ENCODE assay signal across 10 cellular contexts in the genomic region with DNA sequence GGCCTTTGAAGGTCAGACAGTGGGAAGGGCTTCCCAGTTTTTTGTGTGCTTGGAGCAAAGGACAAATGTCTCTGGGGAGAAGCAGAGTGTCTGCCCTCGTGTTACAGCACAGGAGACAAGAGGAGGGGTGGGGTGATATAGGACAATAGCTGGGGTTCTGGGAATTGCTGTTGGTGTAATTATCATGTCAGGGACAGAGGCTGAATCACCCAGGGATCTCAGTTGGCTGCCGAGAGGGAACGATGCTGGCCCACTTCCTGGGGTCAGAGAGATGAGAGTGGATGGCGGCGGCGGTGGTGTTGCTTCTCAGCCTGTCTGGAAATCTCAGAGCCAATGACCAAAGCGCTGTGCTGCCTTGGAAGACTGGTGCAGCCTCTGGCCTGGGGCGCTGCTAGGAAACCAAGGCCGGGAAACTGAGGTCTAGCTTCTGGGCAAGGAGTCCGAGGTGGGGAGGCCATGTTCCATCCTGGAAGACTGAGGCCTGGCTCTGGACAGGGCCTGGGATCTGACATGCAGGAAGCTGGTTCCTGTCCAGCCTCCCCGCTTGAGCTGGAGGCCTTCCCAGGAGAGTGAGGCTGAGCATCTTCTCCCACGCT. TPM values are rescaled to one million over a fixed set of nuclear protein-coding genes. Genes with fewer than 3 reads are reported as not detected.
DNase-seq lines count a peak whose midpoint lies in the region; ATAC-seq and TF ChIP-seq lines count a peak whose summit lies in the region.
"Had no signal": no experiment of that assay in that cellular context is flagged by ENCODE, and none has a peak within 500 bp of the region (broad histone marks: within the 10 kb centered on the region; RNA-seq: fewer than 3 reads in every experiment).

No MANE protein-coding gene starts in this region.

- peak overlapping the region; percentile 77 for H3K4me3 Mint-ChIP-seq in activated T-cell treated with anti-CD3 and anti-CD28 coated beads, Interleukin-2, amount 50 U/mL, for 4 hours

- H2BK120ac ChIP-seq in trophoblast cell (ENCODE audit: insufficient read depth, low read length, poor library complexity) = no peak overlapping the region

- peaks cover 11% of the 10 kb centered on the region for H3K79me2 ChIP-seq in trophoblast cell (ENCODE audit: control insufficient read depth, insufficient read depth, low read length, poor library complexity)

- no peak overlapping the region for H3K14ac ChIP-seq in trophoblast cell (ENCODE audit: low read length)

- TF ChIP-seq RAD21 in liver (IDR thresholded peaks at IDR 0.05) = no peak

- no peak for TF ChIP-seq POLR2A in tibial nerve (IDR thresholded peaks at IDR 0.05)

- H4K12ac ChIP-seq in trophoblast cell (ENCODE audit: low read depth, low read length) = no peak overlapping the region

- TF ChIP-seq EP300 in tibial nerve (IDR thresholded peaks at IDR 0.05) = no peak

- no peaks in the 10 kb centered on the region for H3K27me3 ChIP-seq in adipocyte (replicated peaks; ENCODE audit: control insufficient read depth, insufficient read depth, low read length)
- no peaks in the 10 kb centered on the region for H3K27me3 ChIP-seq in liver (ENCODE audit: control insufficient read depth in 4 of 4, insufficient read depth in 4 of 4, low read length in 3 of 4)
- no peaks in the 10 kb centered on the region for H3K27me3 ChIP-seq in tibial nerve
- no peaks in the 10 kb centered on the region for H3K27me3 ChIP-seq in trophoblast cell (ENCODE audit: insufficient read depth, low read length)
- H3K27me3 ChIP-seq: body of pancreas had no signal

- ATAC-seq in activated T-cell treated with anti-CD3 and anti-CD28 coated beads, Interleukin-2, amount 50 U/mL, for 4 hours = no peak
- ATAC-seq: body of pancreas had no signal

- H3K9me3 ChIP-seq in adipocyte (ENCODE audit: control insufficient read depth, low read length) (no peaks in the 10 kb centered on the region), liver (ENCODE audit: control insufficient read depth in 4 of 4, low read length in 3 of 4) (no peaks in the 10 kb centered on the region), tibial nerve (no peaks in the 10 kb centered on the region), trophoblast cell (ENCODE audit: insufficient read depth, low read depth, low read length) (peaks cover 6% of the 10 kb centered on the region)
- H3K9me3 ChIP-seq: body of pancreas had no signal

- no peak overlapping the region for H2AFZ ChIP-seq in trophoblast cell (ENCODE audit: insufficient read depth, low read length, poor library complexity)

- H3K23ac ChIP-seq in trophoblast cell (ENCODE audit: low read length) = no peak overlapping the region

- peaks cover 19% of the 10 kb centered on the region for H3K79me1 ChIP-seq in trophoblast cell (ENCODE audit: low read length)

- H3K4me3 ChIP-seq in adipocyte (ENCODE audit: low read length) = peak overlapping the region; percentile 79
- H3K4me3 ChIP-seq in liver (ENCODE audit: low read depth in 1 of 3, low read length in 3 of 3) = no peak overlapping the region
- peak overlapping the region in 2 of 4 donors; percentile 16 to 89 for H3K4me3 ChIP-seq in tibial nerve
- H3K4me3 ChIP-seq in trophoblast cell (ENCODE audit: low read depth, low read length) = no peak overlapping the region
- H3K4me3 ChIP-seq: body of pancreas had no signal

- no peak overlapping the region for H3K4me2 ChIP-seq in trophoblast cell (ENCODE audit: low read length)

- peaks cover 18% of the 10 kb centered on the region for H3K4me1 Mint-ChIP-seq in activated T-cell treated with anti-CD3 and anti-CD28 coated beads, Interleukin-2, amount 50 U/mL, for 4 hours (ENCODE audit: low read depth)

- H3K18ac ChIP-seq in trophoblast cell (ENCODE audit: low read length) = no peak overlapping the region

- no peak overlapping the region for H4K8ac ChIP-seq in trophoblast cell (ENCODE audit: low read depth, low read length)

- no peaks in the 10 kb centered on the region for H3K36me3 Mint-ChIP-seq in activated T-cell treated with anti-CD3 and anti-CD28 coated beads, Interleukin-2, amount 50 U/mL, for 4 hours (ENCODE audit: insufficient read depth)

- no peak overlapping the region for H2AK5ac ChIP-seq in trophoblast cell (ENCODE audit: low read length)

- peaks cover 5% of the 10 kb centered on the region for H3K36me3 ChIP-seq in adipocyte (ENCODE audit: control insufficient read depth, insufficient read depth, low read length, severe bottlenecking)
- peaks cover 3 to 5% (median 4%) of the 10 kb centered on the region in 4 donors for H3K36me3 ChIP-seq in liver (ENCODE audit: control insufficient read depth in 4 of 4, insufficient read depth in 3 of 4, low read depth in 1 of 4, low read length in 3 of 4)
- H3K36me3 ChIP-seq in tibial nerve = peaks cover 0 to 16% (median under 1%) of the 10 kb centered on the region in 3 donors
- H3K36me3 ChIP-seq in trophoblast cell (ENCODE audit: control insufficient read depth in 1 of 2, insufficient read depth in 2 of 2, low read length in 2 of 2) = peaks cover 10 to 16% of the 10 kb centered on the region in 2 experiments

- no peak overlapping the region for H3K4ac ChIP-seq in trophoblast cell (ENCODE audit: low read depth, low read length)

- WGBS in liver = 84% methylated on average over 12 of the region's 12 CpGs
- 56 to 59% methylated on average over 12 of the region's 12 CpGs for WGBS in tibial nerve, 2 donors
- WGBS in trophoblast cell (ENCODE audit: extremely low coverage, insufficient coverage, insufficient read length) = no CpG with 5 or more reads among the region's 12 CpGs

- H2BK5ac ChIP-seq in trophoblast cell (ENCODE audit: low read depth, low read length, poor library complexity) = no peak overlapping the region

- H2BK12ac ChIP-seq in trophoblast cell (ENCODE audit: low read length) = no peak overlapping the region

- H3K9ac ChIP-seq in adipocyte (ENCODE audit: low read length) = peak overlapping the region; percentile 83
- no peak overlapping the region for H3K9ac ChIP-seq in liver (ENCODE audit: low read depth in 1 of 2, low read length in 2 of 2)
- H3K9ac ChIP-seq in trophoblast cell (ENCODE audit: low read length) = no peak overlapping the region

- H3K4me1 ChIP-seq in adipocyte (ENCODE audit: control insufficient read depth, insufficient read depth, low read length) (peaks cover 31% of the 10 kb centered on the region), liver (ENCODE audit: control insufficient read depth in 4 of 4, insufficient read depth in 4 of 4, low read length in 3 of 4) (peaks cover 0 to 22% (median 13%) of the 10 kb centered on the region in 4 donors), tibial nerve (peaks cover 0 to 35% (median 18%) of the 10 kb centered on the region in 4 donors), trophoblast cell (ENCODE audit: control insufficient read depth in 1 of 2, insufficient read depth in 2 of 2, low read length in 2 of 2) (peaks cover 16 to 25% of the 10 kb centered on the region in 2 experiments)

- TF ChIP-seq CTCF in liver (IDR thresholded peaks at IDR 0.05; ENCODE audit: low read depth, low read length, missing input control) (no peak), tibial nerve (IDR thresholded peaks at IDR 0.05) (no peak)

- no peak for DNase-seq in activated T-cell treated with anti-CD3 and anti-CD28 coated beads, Interleukin-2, amount 50 U/mL, for 4 hours
- DNase-seq in activated T-cell treated with anti-CD3 and anti-CD28 coated beads, Interleukin-2, amount 50 U/mL, for 1 hour = no peak
- DNase-seq in adipocyte (ENCODE audit: low read depth) (no peak), tibial nerve (ENCODE audit: low spot score in 2 of 2) (peak in 1 of 2 donors; percentile 47), trophoblast cell (no peak), NCI-H2196 treated with DMSO at 0.1 percent for 48 hours (lab: John Stamatoyannopoulos, UW; ENCODE audit: unreplicated experiment) (no peak)
- no peak for DNase-seq in stimulated activated CD8-positive, alpha-beta memory T cell treated with anti-CD3 and anti-CD28 coated beads, Interleukin-4, amount 100 ng/mL, for 48 hours

- peak overlapping the region; percentile 21 to 71 for H3K27ac ChIP-seq in liver (ENCODE audit: low read depth in 1 of 2, low read length in 2 of 2)
- peak overlapping the region in 3 of 4 donors; percentile 29 to 100 (median 87) for H3K27ac ChIP-seq in tibial nerve
- no peak overlapping the region for H3K27ac ChIP-seq in trophoblast cell (ENCODE audit: low read depth, low read length)

- H3K27me3 Mint-ChIP-seq in activated T-cell treated with anti-CD3 and anti-CD28 coated beads, Interleukin-2, amount 50 U/mL, for 4 hours (ENCODE audit: low read depth) = no peaks in the 10 kb centered on the region

- H4K91ac ChIP-seq in trophoblast cell (ENCODE audit: low read depth, low read length) = no peak overlapping the region

- no peaks in the 10 kb centered on the region for H3K9me3 Mint-ChIP-seq in activated T-cell treated with anti-CD3 and anti-CD28 coated beads, Interleukin-2, amount 50 U/mL, for 4 hours

RNA-seq across cellular contexts. Expression of gene INAFM1, which starts 1.3 kb away (rescaled TPM):
- 10 to 100 TPM in 2 of 3 donors, 1 to 10 TPM in 1; 9.9 to 10.1 (median 10.0) TPM for total RNA-seq in activated T-cell treated with anti-CD3 and anti-CD28 coated beads, Interleukin-2, amount 50 U/mL, for 4 hours
- total RNA-seq in liver (1 to 10 TPM; 1.5 to 2.0 TPM), tibial nerve (10 to 100 TPM in 3 of 4 donors, 1 to 10 TPM in 1; 9.6 to 33.9 (median 25.4) TPM)
- 1 to 10 TPM; 1.8 to 2.5 TPM for polyA plus RNA-seq in liver
- polyA plus RNA-seq in trophoblast cell (2013) = 13.7 and 14.5 TPM in 2 replicates

RNA-seq across cellular contexts. Expression of gene CCDC9, which starts 19.6 kb away (rescaled TPM):
- total RNA-seq in activated T-cell treated with anti-CD3 and anti-CD28 coated beads, Interleukin-2, amount 50 U/mL, for 4 hours = 10 to 100 TPM; 24.0 to 34.5 (median 30.4) TPM
- 1 to 10 TPM; 2.8 to 8.1 TPM for total RNA-seq in liver
- polyA plus RNA-seq in liver = 1 to 10 TPM; 1.4 to 8.0 TPM
- 10 to 100 TPM; 23.8 to 39.0 (median 32.7) TPM for total RNA-seq in tibial nerve
- 57.9 and 62.1 TPM in 2 replicates for polyA plus RNA-seq in trophoblast cell (2013)

RNA-seq across cellular contexts. Expression of gene C5AR1, which starts 33.7 kb away (rescaled TPM):
- total RNA-seq in activated T-cell treated with anti-CD3 and anti-CD28 coated beads, Interleukin-2, amount 50 U/mL, for 4 hours = under 1 TPM; 0.63 to 0.83 (median 0.68) TPM
- total RNA-seq in liver (1 to 10 TPM; 1.8 to 5.3 TPM), tibial nerve (10 to 100 TPM in 3 of 4 donors, 1 to 10 TPM in 1; 5.0 to 34.5 (median 12.7) TPM)
- 1 to 10 TPM; 2.5 to 3.9 TPM for polyA plus RNA-seq in liver
- 0.19 and 0.35 TPM in 2 replicates for polyA plus RNA-seq in trophoblast cell (2013)
- total RNA-seq: HT1080 had no signal

RNA-seq across cellular contexts. Expression of gene BBC3, which starts 45.0 kb away (rescaled TPM):
- 1 to 10 TPM; 4.4 to 6.0 (median 5.7) TPM for total RNA-seq in activated T-cell treated with anti-CD3 and anti-CD28 coated beads, Interleukin-2, amount 50 U/mL, for 4 hours
- total RNA-seq in liver (1 to 10 TPM; 1.0 to 2.1 TPM), tibial nerve (10 to 100 TPM in 1 of 4 donors, 1 to 10 TPM in 3; 2.8 to 11.0 (median 6.3) TPM)
- polyA plus RNA-seq in liver = 1 to 10 TPM in 1 of 2 donors, under 1 TPM in 1; 0.35 to 2.6 TPM
- 11.7 and 11.8 TPM in 2 replicates for polyA plus RNA-seq in trophoblast cell (2013)

RNA-seq across cellular contexts. Expression of gene C5AR2, which starts 56.0 kb away (rescaled TPM):
- total RNA-seq in activated T-cell treated with anti-CD3 and anti-CD28 coated beads, Interleukin-2, amount 50 U/mL, for 4 hours = not detected
- total RNA-seq in liver (1 to 10 TPM; 1.8 to 2.8 TPM), tibial nerve (10 to 100 TPM in 1 of 4 donors, 1 to 10 TPM in 3; 1.5 to 11.0 (median 4.7) TPM)
- polyA plus RNA-seq in liver = 1 to 10 TPM in 1 of 2 donors, under 1 TPM in 1; 0.61 to 1.8 TPM
- not detected in 2 replicates for polyA plus RNA-seq in trophoblast cell (2013)
- total RNA-seq: HT1080 had no signal
